In the genomic region with DNA sequence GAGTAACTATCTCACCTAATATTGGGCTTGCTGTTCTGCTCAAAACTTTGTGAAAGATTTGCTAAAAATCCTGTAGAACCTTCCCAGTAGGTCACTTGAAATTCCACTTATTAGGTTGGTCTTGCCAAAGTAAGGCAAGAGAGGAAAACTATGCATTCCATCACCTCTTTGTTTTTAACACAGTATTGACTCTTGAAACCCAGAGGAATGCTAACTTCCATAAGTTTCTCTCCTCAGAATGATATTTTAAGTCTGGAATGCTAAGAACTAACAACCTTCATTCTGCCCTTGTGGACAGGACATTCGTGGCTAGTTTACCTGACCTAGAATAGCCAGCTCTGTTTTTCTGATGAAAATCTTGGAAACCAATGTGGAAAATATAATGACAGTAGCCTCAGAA, we compare ENCODE assay signal across 17 cellular contexts.
"Had no signal": no experiment of that assay in that cellular context is flagged by ENCODE, and none has a peak within 500 bp of the region (broad histone marks: within the 10 kb centered on the region; RNA-seq: fewer than 3 reads in every experiment).

No MANE protein-coding gene starts in this region.

- H3K9me3 ChIP-seq: colonic mucosa, heart right ventricle, spleen, tibial nerve had no signal

- DNase-seq: cerebellar nuclear complex; colonic mucosa; dorsolateral prefrontal cortex; effector CD8-positive, alpha-beta T cell; heart right ventricle; islet precursor cell; mammary epithelial cell; natural killer cell; posterior cingulate gyrus; spleen; stimulated activated CD4-positive, alpha-beta T cell treated with anti-CD3 and anti-CD28 coated beads, Interleukin-15, amount 100 ng/mL, for 24 hours; stimulated activated CD4-positive, alpha-beta T cell treated with anti-CD3 and anti-CD28 coated beads, Interleukin-1b, Interleukin-23, amount 100 ng/mL, for 48 hours; stimulated activated CD4-positive, alpha-beta T cell treated with anti-CD3 and anti-CD28 coated beads, Interleukin-4, amount 100 ng/mL, for 24 hours had no signal

- ATAC-seq: heart right ventricle; left lobe of liver; natural killer cell; sciatic nerve; stimulated activated memory B cell treated with anti-CD40 and anti-IgM and Interleukin-4, amounts not matched to agents 10 μg/mL and 1 μg/mL and 100 μg/mL, for 72 hours had no signal

- H3K4me3 ChIP-seq: colonic mucosa, dorsolateral prefrontal cortex, heart right ventricle, spleen, tibial nerve had no signal

- H3K36me3 ChIP-seq: colonic mucosa, heart right ventricle, spleen, tibial nerve had no signal

- H3K27me3 ChIP-seq: colonic mucosa, dorsolateral prefrontal cortex, heart right ventricle, spleen, tibial nerve had no signal

- H3K4me1 ChIP-seq: colonic mucosa had no signal

- H3K27ac ChIP-seq: colonic mucosa, dorsolateral prefrontal cortex, spleen had no signal
